In the genomic region with DNA sequence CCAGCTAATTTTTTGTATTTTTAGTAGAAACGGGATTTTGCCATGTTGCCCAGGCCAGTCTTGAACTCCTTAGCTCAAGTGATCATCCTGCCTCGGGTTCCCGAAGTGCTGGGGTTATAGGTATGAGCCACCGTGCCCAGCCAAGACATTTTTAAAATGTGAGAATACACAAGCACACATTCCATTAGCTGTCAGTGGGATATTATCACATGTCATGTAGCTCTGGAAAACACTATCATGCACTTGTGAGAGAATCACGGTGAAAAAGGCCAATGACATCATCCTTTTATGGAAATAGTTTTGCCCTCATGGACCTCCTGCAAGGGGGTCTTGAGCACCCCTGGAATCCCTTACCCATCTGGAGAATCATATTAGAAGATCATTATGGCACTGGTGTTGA, we compare ENCODE assay signal across 33 cellular contexts.
"Had no signal": no experiment of that assay in that cellular context is flagged by ENCODE, and none has a peak within 500 bp of the region (broad histone marks: within the 10 kb centered on the region; RNA-seq: fewer than 3 reads in every experiment).

No MANE protein-coding gene starts in this region.

- H3K4me1 ChIP-seq: Peyer's patch had no signal

- H3K9ac ChIP-seq: KMS-11 had no signal

- H3K4me2 ChIP-seq: KMS-11 had no signal

- ATAC-seq: activated T-cell treated with anti-CD3 and anti-CD28 coated beads, Interleukin-2, amount 50 U/mL, for 4 hours; PC-3 had no signal

- H3K4me3 Mint-ChIP-seq: activated B cell treated with CpG ODN at 0.5 μM for 24 hours; activated CD4-positive, alpha-beta memory T cell treated with anti-CD3 and anti-CD28 coated beads for 36 hours; activated naive CD4-positive, alpha-beta T cell treated with anti-CD3 and anti-CD28 coated beads, Interleukin-2, amount 10 ng/mL, durations not matched to agents 7 days and 5 days; activated naive CD8-positive, alpha-beta T cell; activated T-cell treated with anti-CD3 and anti-CD28 coated beads, Interleukin-2, amount 50 U/mL, for 4 hours; central memory CD8-positive, alpha-beta T cell had no signal

- H3K36me3 ChIP-seq: Peyer's patch had no signal

- H3K27ac Mint-ChIP-seq: activated B cell treated with CpG ODN at 0.5 μM for 24 hours; activated CD4-positive, alpha-beta memory T cell treated with anti-CD3 and anti-CD28 coated beads for 36 hours; activated naive CD4-positive, alpha-beta T cell treated with anti-CD3 and anti-CD28 coated beads, Interleukin-2, amount 10 ng/mL, durations not matched to agents 7 days and 5 days; activated naive CD8-positive, alpha-beta T cell had no signal

- H3K27me3 Mint-ChIP-seq: activated B cell treated with CpG ODN at 0.5 μM for 24 hours; activated CD4-positive, alpha-beta memory T cell treated with anti-CD3 and anti-CD28 coated beads for 36 hours; activated naive CD4-positive, alpha-beta T cell treated with anti-CD3 and anti-CD28 coated beads, Interleukin-2, amount 10 ng/mL, durations not matched to agents 7 days and 5 days; activated naive CD8-positive, alpha-beta T cell; central memory CD8-positive, alpha-beta T cell had no signal

- H3K9me3 ChIP-seq: Peyer's patch had no signal

- H3K27ac ChIP-seq: brain microvascular endothelial cell, KMS-11, Peyer's patch, VCaP had no signal

- H3K4me3 ChIP-seq: Peyer's patch had no signal

- DNase-seq: activated B cell treated with CpG ODN at 0.5 μM for 24 hours; activated CD4-positive, alpha-beta memory T cell treated with anti-CD3 and anti-CD28 coated beads for 36 hours; activated CD4-positive, alpha-beta T cell treated with anti-CD3 and anti-CD28 coated beads for 4 hours; activated CD4-positive, alpha-beta T cell treated with anti-CD3 and anti-CD28 coated beads, Interleukin-2, amount 50 U/mL, for 1 hour; activated CD4-positive, CD25-positive, alpha-beta regulatory T cell treated with anti-CD3 and anti-CD28 coated beads, Interleukin-2, amount 50 U/mL, for 72 hours; activated CD8-positive, alpha-beta memory T cell treated with anti-CD3 and anti-CD28 coated beads, Interleukin-2, amount 50 U/mL, for 4 hours; activated effector memory CD4-positive, alpha-beta T cell treated with Interleukin-2 at 50 U/mL for 16 hours; activated naive CD4-positive, alpha-beta T cell treated with anti-CD3 and anti-CD28 coated beads, Interleukin-2, amount 10 ng/mL, durations not matched to agents 7 days and 5 days; activated T-cell treated with anti-CD3 and anti-CD28 coated beads for 4 hours; activated T-cell treated with anti-CD3 and anti-CD28 coated beads, Interleukin-2, amount 50 U/mL, for 4 hours; amniotic stem cell; aorta; brain microvascular endothelial cell; MM.1S; MV-4-11; NCI-H1092; NCI-H1436 treated with DMSO at 0.1 percent for 48 hours; NCI-H1694 treated with DMSO at 0.1 percent for 48 hours; NCI-H2029; NCI-H345; NCI-H524 treated with DMSO at 0.1 percent for 48 hours; NK-92 treated with Interleukin-12 subunit alpha and Interleukin-12 subunit beta, amount 100 ng/mL, for 24 hours; PC-3; Peyer's patch; RPMI8226; SW 1271; T-helper 1 cell; T-helper 2 cell; T-helper 9 cell had no signal

- H3K4me1 Mint-ChIP-seq: activated B cell treated with CpG ODN at 0.5 μM for 24 hours; activated naive CD4-positive, alpha-beta T cell treated with anti-CD3 and anti-CD28 coated beads, Interleukin-2, amount 10 ng/mL, durations not matched to agents 7 days and 5 days had no signal

- H3K9me3 Mint-ChIP-seq: activated CD4-positive, alpha-beta memory T cell treated with anti-CD3 and anti-CD28 coated beads for 36 hours; activated naive CD4-positive, alpha-beta T cell treated with anti-CD3 and anti-CD28 coated beads, Interleukin-2, amount 10 ng/mL, durations not matched to agents 7 days and 5 days; activated T-cell treated with anti-CD3 and anti-CD28 coated beads, Interleukin-2, amount 50 U/mL, for 4 hours; central memory CD8-positive, alpha-beta T cell had no signal

- H3K27me3 ChIP-seq: brain microvascular endothelial cell, Peyer's patch had no signal
